Comparison of ENCODE assay signal across 9 cellular contexts in genomic region chr22:44026630-44027511, GRCh38. TPM values are rescaled to one million over a fixed set of nuclear protein-coding genes. Genes with fewer than 3 reads are reported as not detected.
DNase-seq lines count a peak whose midpoint lies in the region; ATAC-seq, FAIRE-seq and TF ChIP-seq lines count a peak whose summit lies in the region.
"Had no signal": no experiment of that assay in that cellular context is flagged by ENCODE, and none has a peak within 500 bp of the region (broad histone marks: within the 10 kb centered on the region; RNA-seq: fewer than 3 reads in every experiment).

No MANE protein-coding gene starts in this region.

- no peaks in the 10 kb centered on the region for H3K36me3 ChIP-seq in CD4-positive, alpha-beta memory T cell (ENCODE audit: insufficient read depth, low read length)
- no peaks in the 10 kb centered on the region for H3K36me3 ChIP-seq in small intestine (ENCODE audit: control insufficient read depth in 2 of 2, insufficient read depth in 2 of 2, low read length in 2 of 2)
- H3K36me3 ChIP-seq in WERI-Rb-1 = no peaks in the 10 kb centered on the region

- peak overlapping the region; percentile 92 to 99 (median 95) for H3K27ac Mint-ChIP-seq in CD4-positive, alpha-beta memory T cell

- no peaks in the 10 kb centered on the region for H3K36me3 Mint-ChIP-seq in CD4-positive, alpha-beta memory T cell

- H3K9me3 ChIP-seq in CD4-positive, alpha-beta memory T cell (ENCODE audit: control insufficient read depth in 1 of 2, low read length in 2 of 2) = no peaks in the 10 kb centered on the region
- H3K9me3 ChIP-seq in small intestine (ENCODE audit: control insufficient read depth, low read depth) = no peaks in the 10 kb centered on the region
- no peaks in the 10 kb centered on the region for H3K9me3 ChIP-seq in WERI-Rb-1 (ENCODE audit: severe bottlenecking)

- H3K4me3 ChIP-seq in CD4-positive, alpha-beta memory T cell (ENCODE audit: low read length in 2 of 2) = peak overlapping the region in 1 of 2 donors; percentile 49
- H3K4me3 ChIP-seq in small intestine (ENCODE audit: low read depth in 1 of 2, low read length in 2 of 2) = peak overlapping the region in 1 of 2 donors; percentile 5
- no peak overlapping the region for H3K4me3 ChIP-seq in WERI-Rb-1 (ENCODE audit: low read depth, low read length)

- ATAC-seq in GM21381 (IDR thresholded peaks at IDR 0.05; ENCODE audit: unreplicated experiment) (peak; percentile 37), HG03025 (IDR thresholded peaks at IDR 0.05; ENCODE audit: low FRiP score, unreplicated experiment) (no peak)

- peaks cover 23 to 64% (median 47%) of the 10 kb centered on the region in 4 donors for H3K4me1 Mint-ChIP-seq in CD4-positive, alpha-beta memory T cell

- POLR2A ChIA-PET in CD4-positive, alpha-beta memory T cell (lab: Charles Lee; ENCODE audit: partially characterized antibody) = interaction anchor here (0.7 to 2.1 kb wide), 7 partner anchors 11 to 638 kb away, joined by 3 to 6 read pairs (median 3); partner anchors contain the start of gene PARVG

- H3K27me3 Mint-ChIP-seq in CD4-positive, alpha-beta memory T cell = no peaks in the 10 kb centered on the region

- 49 to 74% (median 53%) methylated on average over 28 of the region's 28 CpGs for WGBS in small intestine, 3 donors

- H3K4me1 ChIP-seq in CD4-positive, alpha-beta memory T cell (ENCODE audit: insufficient read depth, low read length) = peaks cover 49% of the 10 kb centered on the region
- H3K4me1 ChIP-seq in small intestine (ENCODE audit: control insufficient read depth in 2 of 2, insufficient read depth in 1 of 2, low read depth in 1 of 2, low read length in 1 of 2) = peaks cover 0 to 2% of the 10 kb centered on the region in 2 donors

- H3K27me3 ChIP-seq in CD4-positive, alpha-beta memory T cell (ENCODE audit: insufficient read depth, low read length) = no peaks in the 10 kb centered on the region
- H3K27me3 ChIP-seq in small intestine (ENCODE audit: control insufficient read depth in 2 of 2, insufficient read depth in 2 of 2, low read length in 2 of 2) (no peaks in the 10 kb centered on the region), WERI-Rb-1 (ENCODE audit: insufficient read depth, low read depth, severe bottlenecking) (no peaks in the 10 kb centered on the region)

- FAIRE-seq in small intestine (lab: Jason Lieb, UNC) = no peak
- FAIRE-seq: islet of Langerhans had no signal

- peak; percentile 45 to 86 (median 60) for DNase-seq in CD4-positive, alpha-beta memory T cell
- DNase-seq in MV-4-11 (lab: John Stamatoyannopoulos, UW) (peak; percentile 96), globus pallidus (ENCODE audit: low spot score) (peak; percentile 64), small intestine (peak; percentile 57), WERI-Rb-1 (no peak)
- peak; percentile 21 for DNase-seq in activated CD8-positive, alpha-beta memory T cell treated with anti-CD3 and anti-CD28 coated beads, Interleukin-2, amount 50 U/mL, for 1 hour (ENCODE audit: extremely low read depth)

- intact Hi-C loops in CD4-positive, alpha-beta memory T cell (cut with micrococcal nuclease) = no loop called here

- no peak for TF ChIP-seq CTCF in WERI-Rb-1 (IDR thresholded peaks at IDR 0.05; ENCODE audit: low read depth, low read length)

- CTCF ChIA-PET in CD4-positive, alpha-beta memory T cell (lab: Charles Lee; ENCODE audit: partially characterized antibody) = interaction anchor here (1.0 kb wide), 2 partner anchors 34 to 55 kb away, joined by 3 to 5 read pairs; no protein-coding TSS in a partner anchor

- H3K4me3 Mint-ChIP-seq in CD4-positive, alpha-beta memory T cell = peak overlapping the region; percentile 74 to 90 (median 83)

- H3K27ac ChIP-seq in CD4-positive, alpha-beta memory T cell (ENCODE audit: low read depth, low read length) = peak overlapping the region; percentile 69
- H3K27ac ChIP-seq in small intestine (ENCODE audit: low read depth in 1 of 2, low read length in 1 of 2) (peak overlapping the region; percentile 58 to 98), WERI-Rb-1 (no peak overlapping the region)

- H3K9me3 Mint-ChIP-seq in CD4-positive, alpha-beta memory T cell = no peaks in the 10 kb centered on the region

RNA-seq across cellular contexts. Expression of gene PARVB, which starts 2.8 kb away (rescaled TPM):
- 10 to 100 TPM; 14.6 to 17.0 TPM for total RNA-seq in CD4-positive, alpha-beta memory T cell
- 1 to 10 TPM; 3.4 to 5.0 TPM for polyA plus RNA-seq in CD4-positive, alpha-beta memory T cell
- 10 to 100 TPM in 1 of 3 donors, 1 to 10 TPM in 1, under 1 TPM in 1; 0.45 to 16.5 (median 9.7) TPM for polyA plus RNA-seq in small intestine
